Comparison of ENCODE assay signal across 18 cellular contexts in genomic region chr7:155228459-155228845, GRCh38.
A peak's percentile ranks its signal among the peaks of the same experiment; 100 is the strongest.
DNase-seq lines count a peak whose midpoint lies in the region; ATAC-seq and TF ChIP-seq lines count a peak whose summit lies in the region.
"Had no signal": no experiment of that assay in that cellular context is flagged by ENCODE, and none has a peak within 500 bp of the region (broad histone marks: within the 10 kb centered on the region; RNA-seq: fewer than 3 reads in every experiment).

No MANE protein-coding gene starts in this region.

- H3K36me3 Mint-ChIP-seq in Caco-2 (ENCODE audit: insufficient read depth, unreplicated experiment), result no peaks in the 10 kb centered on the region
- H3K36me3 Mint-ChIP-seq in progenitor cell of endocrine pancreas (ENCODE audit: insufficient read depth), result no peaks in the 10 kb centered on the region
- H3K36me3 Mint-ChIP-seq: CD8-positive, alpha-beta T cell; natural killer cell treated with Interleukin-12 subunit alpha and Interleukin-12 subunit beta and Interleukin-15 and Interleukin-18, amount 100 ng/mL, for 72 hours had no signal

- CTCF ChIA-PET in Caco-2 (lab: Charles Lee), result interaction anchor here (0.8 kb wide), 1 partner anchor 117 kb away, joined by 4 read pairs; no protein-coding TSS in a partner anchor

- H3K27ac ChIP-seq in effector memory CD4-positive, alpha-beta T cell (ENCODE audit: insufficient read depth, low read length, poor library complexity, severe bottlenecking), result no peak overlapping the region
- H3K27ac ChIP-seq: ascending aorta, SK-N-MC had no signal

- H3K9me3 Mint-ChIP-seq in Caco-2 (ENCODE audit: unreplicated experiment) (no peaks in the 10 kb centered on the region), progenitor cell of endocrine pancreas (ENCODE audit: low read depth) (no peaks in the 10 kb centered on the region)
- H3K9me3 Mint-ChIP-seq: activated T-cell treated with anti-CD3 and anti-CD28 coated beads, Interleukin-2, amount 50 U/mL, for 4 hours; CD8-positive, alpha-beta T cell; endodermal cell; natural killer cell treated with Interleukin-12 subunit alpha and Interleukin-12 subunit beta and Interleukin-15 and Interleukin-18, amount 100 ng/mL, for 72 hours had no signal

- H3K9me3 ChIP-seq in Caco-2, result no peaks in the 10 kb centered on the region
- H3K9me3 ChIP-seq in effector memory CD4-positive, alpha-beta T cell (ENCODE audit: control insufficient read depth, low read length), result no peaks in the 10 kb centered on the region
- H3K9me3 ChIP-seq: ascending aorta had no signal

- H3K4me1 ChIP-seq in Caco-2, result peaks cover 37% of the 10 kb centered on the region
- H3K4me1 ChIP-seq in effector memory CD4-positive, alpha-beta T cell (ENCODE audit: control insufficient read depth, insufficient read depth, low read length, poor library complexity, severe bottlenecking), result no peaks in the 10 kb centered on the region
- H3K4me1 ChIP-seq: ascending aorta had no signal

- H3K4me3 ChIP-seq in Caco-2 (ENCODE audit: low read depth, low read length), result no peak overlapping the region
- H3K4me3 ChIP-seq in fibroblast of mammary gland (ENCODE audit: control insufficient read depth, low read depth, low read length), result no peak overlapping the region
- H3K4me3 ChIP-seq in effector memory CD4-positive, alpha-beta T cell (ENCODE audit: insufficient read depth, low read depth, low read length, poor library complexity, severe bottlenecking), result no peak overlapping the region
- H3K4me3 ChIP-seq: ascending aorta, lung, SK-N-MC had no signal

- intact Hi-C loops in Caco-2 (cut with micrococcal nuclease; ENCODE audit: unreplicated experiment) (no loop called here), posterior vena cava (cut with DNase I) (no loop called here)

- H3K27me3 Mint-ChIP-seq in Caco-2 (ENCODE audit: insufficient read depth, unreplicated experiment) (no peaks in the 10 kb centered on the region), progenitor cell of endocrine pancreas (peaks cover 86% of the 10 kb centered on the region)

- DNase-seq in Caco-2 (no peak), LHCN-M2 (ENCODE audit: low read depth) (peak; percentile 91), fibroblast of mammary gland (ENCODE audit: low read depth) (peak; percentile 21), posterior vena cava (ENCODE audit: low spot score) (peak; percentile 71), progenitor cell of endocrine pancreas (ENCODE audit: low spot score, unreplicated experiment) (no peak)
- no peak for DNase-seq in effector memory CD4-positive, alpha-beta T cell
- DNase-seq: activated naive CD4-positive, alpha-beta T cell treated with anti-CD3 and anti-CD28 coated beads, Interleukin-2, amount 50 U/mL, for 16 hours; activated T-cell treated with anti-CD3 and anti-CD28 coated beads, Interleukin-2, amount 50 U/mL, for 4 hours; CD8-positive, alpha-beta T cell; NCI-H1417; T-helper 9 cell had no signal

- H3K27ac Mint-ChIP-seq in Caco-2 (ENCODE audit: unreplicated experiment) (peak overlapping the region; percentile 6), progenitor cell of endocrine pancreas (no peak overlapping the region)
- H3K27ac Mint-ChIP-seq: CD8-positive, alpha-beta T cell; endodermal cell had no signal

- ATAC-seq in HG03095 (IDR thresholded peaks at IDR 0.05; ENCODE audit: unreplicated experiment) (no peak), HG03108 (IDR thresholded peaks at IDR 0.05; ENCODE audit: unreplicated experiment) (no peak)
- ATAC-seq: activated T-cell treated with anti-CD3 and anti-CD28 coated beads, Interleukin-2, amount 50 U/mL, for 4 hours; CD8-positive, alpha-beta T cell; natural killer cell treated with Interleukin-12 subunit alpha and Interleukin-12 subunit beta and Interleukin-15 and Interleukin-18, amount 100 ng/mL, for 72 hours had no signal

- no peaks in the 10 kb centered on the region for H3K36me3 ChIP-seq in Caco-2 (ENCODE audit: control insufficient read depth, insufficient read depth, low read length)
- no peaks in the 10 kb centered on the region for H3K36me3 ChIP-seq in effector memory CD4-positive, alpha-beta T cell (ENCODE audit: control insufficient read depth, insufficient read depth, low read length)
- H3K36me3 ChIP-seq: ascending aorta had no signal

- no TSS peak for BruUV-seq in Caco-2 (replicated peaks; lab: Mats Ljungman, UMichigan)

- TF ChIP-seq CTCF in Caco-2 (IDR thresholded peaks at IDR 0.05; ENCODE audit: insufficient read depth in 1 of 2, low read depth in 1 of 2, low read length in 1 of 2, severe bottlenecking in 1 of 2, unreplicated experiment in 1 of 2), result no peak
- no peak for TF ChIP-seq CTCF in fibroblast of mammary gland (conservative IDR thresholded peaks at IDR 0.05; ENCODE audit: control insufficient read depth, insufficient read depth, low read depth, low read length)
- TF ChIP-seq CTCF in progenitor cell of endocrine pancreas (IDR thresholded peaks at IDR 0.05; ENCODE audit: unreplicated experiment), result no peak

- H3K4me3 Mint-ChIP-seq in Caco-2 (ENCODE audit: unreplicated experiment) (no peak overlapping the region), progenitor cell of endocrine pancreas (ENCODE audit: low read depth) (no peak overlapping the region)
- H3K4me3 Mint-ChIP-seq: activated T-cell treated with anti-CD3 and anti-CD28 coated beads, Interleukin-2, amount 50 U/mL, for 4 hours; CD8-positive, alpha-beta T cell; endodermal cell; natural killer cell treated with Interleukin-12 subunit alpha and Interleukin-12 subunit beta and Interleukin-15 and Interleukin-18, amount 100 ng/mL, for 72 hours had no signal

- peaks cover 56% of the 10 kb centered on the region for H3K4me1 Mint-ChIP-seq in Caco-2 (ENCODE audit: low read depth, unreplicated experiment)
- H3K4me1 Mint-ChIP-seq in progenitor cell of endocrine pancreas (ENCODE audit: low read depth), result peaks cover 37% of the 10 kb centered on the region

- no peaks in the 10 kb centered on the region for H3K27me3 ChIP-seq in Caco-2 (replicated peaks; ENCODE audit: control insufficient read depth, insufficient read depth, low read length)
- no peaks in the 10 kb centered on the region for H3K27me3 ChIP-seq in effector memory CD4-positive, alpha-beta T cell (replicated peaks; ENCODE audit: control insufficient read depth, insufficient read depth, low read length, poor library complexity, severe bottlenecking)
- H3K27me3 ChIP-seq: ascending aorta had no signal

- POLR2A ChIA-PET in Caco-2 (lab: Charles Lee), result no interaction called here

Comparison
In these comparisons a context has a peak if more than half of its experiments do, and no peak if none do; other contexts are left out.
1. DNase-seq: peak in LHCN-M2 (single experiment), fibroblast of mammary gland (single experiment) and posterior vena cava (single experiment); none in Caco-2 (0 of 2), effector memory CD4-positive, alpha-beta T cell (0 of 3) and progenitor cell of endocrine pancreas (single experiment).